11 cellular contexts compared by ENCODE assay signal in the genomic region with DNA sequence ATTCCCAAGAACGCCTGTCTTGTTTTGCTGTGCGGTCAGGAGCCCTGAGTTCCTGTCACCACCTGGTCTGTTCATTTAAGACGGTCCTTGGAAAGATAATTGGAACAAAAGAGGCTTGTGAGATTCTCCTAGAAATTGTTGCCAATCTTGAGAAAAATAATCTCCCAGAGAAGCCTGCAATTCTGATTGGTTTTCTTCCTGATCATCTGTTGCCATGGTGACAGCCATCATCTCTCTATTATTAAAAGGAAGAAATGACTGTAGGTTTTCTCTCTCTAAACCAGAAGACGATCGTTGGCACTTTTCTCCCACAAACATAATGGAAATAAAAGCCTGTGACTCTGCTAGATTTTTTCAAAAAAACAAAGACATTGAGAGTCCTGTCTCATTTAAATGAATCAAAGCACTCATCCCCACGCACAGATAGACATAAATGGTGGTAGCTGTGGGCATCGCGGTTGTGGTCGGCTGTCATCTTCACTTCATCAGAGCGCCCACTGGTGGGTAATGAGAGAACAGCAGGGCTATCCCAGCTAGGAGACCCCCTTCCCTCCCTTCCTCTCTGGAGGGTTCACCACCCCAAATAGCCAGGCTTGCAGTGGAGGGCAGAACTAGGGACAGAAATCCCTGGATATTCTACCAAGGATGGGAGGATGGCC. TPM values are rescaled to one million over a fixed set of nuclear protein-coding genes. Genes with fewer than 3 reads are reported as not detected.
DNase-seq lines count a peak whose midpoint lies in the region; ATAC-seq, FAIRE-seq and TF ChIP-seq lines count a peak whose summit lies in the region.
"Had no signal": no experiment of that assay in that cellular context is flagged by ENCODE, and none has a peak within 500 bp of the region (broad histone marks: within the 10 kb centered on the region; RNA-seq: fewer than 3 reads in every experiment).

No MANE protein-coding gene starts in this region.

- no peaks in the 10 kb centered on the region for H3K79me2 ChIP-seq in endothelial cell of umbilical vein (ENCODE audit: control insufficient read depth, insufficient read depth, low read length)

- DNase-seq in NCI-H2171 treated with DMSO at 0.1 percent for 48 hours (lab: John Stamatoyannopoulos, UW) = peak; percentile 7
- no peak for DNase-seq in NCI-H2171 (lab: John Stamatoyannopoulos, UW)
- DNase-seq in SK-N-DZ (ENCODE audit: low spot score) = peak; percentile 50
- no peak for DNase-seq in endothelial cell of umbilical vein (ENCODE audit: low read depth, low spot score)
- peak; percentile 6 to 43 (median 22) for DNase-seq in stimulated activated CD4-positive, alpha-beta T cell treated with anti-CD3 and anti-CD28 coated beads, TNF-alpha, amount 100 ng/mL, for 24 hours (ENCODE audit: low read depth in 3 of 3)
- no peak for DNase-seq in GOT3 (lab: John Stamatoyannopoulos, UW)
- DNase-seq in GF-D8 (lab: John Stamatoyannopoulos, UW) = no peak

- ATAC-seq in GM18907 (IDR thresholded peaks at IDR 0.05; ENCODE audit: unreplicated experiment) = no peak

- no peak overlapping the region for H3K27ac ChIP-seq in endothelial cell of umbilical vein (ENCODE audit: insufficient read depth, low read depth, low read length)
- H3K27ac ChIP-seq: BLaER1 had no signal

- CTCF ChIA-PET in endothelial cell of umbilical vein (lab: Charles Lee) = interaction anchor here (1.0 to 1.8 kb wide), 12 partner anchors 8 to 50 kb away, joined by 3 to 23 read pairs (median 5); a partner anchor contains a TSS

- no peak overlapping the region for H3K9ac ChIP-seq in endothelial cell of umbilical vein (replicated peaks; ENCODE audit: extremely low read depth, insufficient read depth, low read length)
- H3K9ac ChIP-seq: BLaER1 had no signal

- BruUV-seq in endothelial cell of umbilical vein (replicated peaks; lab: Mats Ljungman, UMichigan) = no TSS peak

- H3K9me1 ChIP-seq in endothelial cell of umbilical vein (replicated peaks; ENCODE audit: control insufficient read depth, extremely low read depth, insufficient read depth, low read length) = no peaks in the 10 kb centered on the region

- H3K36me3 ChIP-seq in endothelial cell of umbilical vein (ENCODE audit: control insufficient read depth in 2 of 2, extremely low read depth in 1 of 2, insufficient read depth in 2 of 2, low read length in 2 of 2) = no peaks in the 10 kb centered on the region
- H3K36me3 ChIP-seq: BLaER1 had no signal

- dilution Hi-C loops in endothelial cell of umbilical vein (cut with MboI; ENCODE audit: extremely low pct_ligation_motif_present, low sequenced_read_pairs) = no loop called here

- H3K4me3 ChIP-seq in endothelial cell of umbilical vein (replicated peaks in 1 of 3; ENCODE audit: insufficient read depth in 1 of 3, low read depth in 1 of 3, low read length in 3 of 3) = no peak overlapping the region
- H3K4me3 ChIP-seq: BLaER1 had no signal

- no peak overlapping the region for H2AFZ ChIP-seq in endothelial cell of umbilical vein (ENCODE audit: low read depth, low read length)

- no peak for TF ChIP-seq POLR2A in endothelial cell of umbilical vein (IDR thresholded peaks at IDR 0.05; ENCODE audit: low read depth, low read length)

- no peaks in the 10 kb centered on the region for H3K4me1 ChIP-seq in endothelial cell of umbilical vein (ENCODE audit: control insufficient read depth, extremely low read depth, insufficient read depth, low read length)

- no peaks in the 10 kb centered on the region for H3K9me3 ChIP-seq in endothelial cell of umbilical vein (replicated peaks; ENCODE audit: control insufficient read depth, insufficient read depth, low read length)

- POLR2A ChIA-PET in endothelial cell of umbilical vein (lab: Charles Lee) = no interaction called here

- no peaks in the 10 kb centered on the region for H4K20me1 ChIP-seq in endothelial cell of umbilical vein (replicated peaks; ENCODE audit: control insufficient read depth, extremely low read depth, insufficient read depth, low read length)
- H4K20me1 ChIP-seq: BLaER1 had no signal

- no peak for FAIRE-seq in endothelial cell of umbilical vein (lab: Jason Lieb, UNC)

- peaks cover 0 to 5% of the 10 kb centered on the region in 2 experiments for H3K27me3 ChIP-seq in endothelial cell of umbilical vein (ENCODE audit: control insufficient read depth in 2 of 2, insufficient read depth in 2 of 2, low read length in 2 of 2)
- H3K27me3 ChIP-seq: BLaER1 had no signal

- TF ChIP-seq CTCF in endothelial cell of umbilical vein (IDR thresholded peaks at IDR 0.05; ENCODE audit: extremely low read depth in 1 of 2, insufficient read depth in 1 of 2, low read depth in 1 of 2, low read length in 2 of 2) = peak; percentile 31 to 48

- intact Hi-C loops in endothelial cell of umbilical vein (cut with micrococcal nuclease) = no loop called here

- H3K4me2 ChIP-seq in endothelial cell of umbilical vein (ENCODE audit: insufficient read depth, low read length) = no peak overlapping the region
- H3K4me2 ChIP-seq: BLaER1 had no signal

TF ChIP-seq in endothelial cell of umbilical vein, 7 proteins besides CTCF, POLR2A, EP300 and RAD21:
- TF ChIP-seq, protein P1, sequence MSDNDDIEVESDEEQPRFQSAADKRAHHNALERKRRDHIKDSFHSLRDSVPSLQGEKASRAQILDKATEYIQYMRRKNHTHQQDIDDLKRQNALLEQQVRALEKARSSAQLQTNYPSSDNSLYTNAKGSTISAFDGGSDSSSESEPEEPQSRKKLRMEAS (IDR thresholded peaks at IDR 0.05; ENCODE audit: insufficient read depth, insufficient read length) = no peak
- TF ChIP-seq FOS (IDR thresholded peaks at IDR 0.05; ENCODE audit: borderline replicate concordance, insufficient read depth, low read length) (no peak), POLR2AphosphoS5 (IDR thresholded peaks at IDR 0.05; ENCODE audit: insufficient read depth, low read depth, low read length) (no peak), MYC (IDR thresholded peaks at IDR 0.05; ENCODE audit: low read depth, low read length) (no peak), JUN (IDR thresholded peaks at IDR 0.05; ENCODE audit: borderline replicate concordance, insufficient read depth, insufficient read length, low read depth) (no peak), EZH2 (IDR thresholded peaks at IDR 0.05; ENCODE audit: borderline replicate concordance, low read depth, low read length, severe bottlenecking) (no peak), GATA2 (IDR thresholded peaks at IDR 0.05; ENCODE audit: insufficient read depth, insufficient read length, low read depth, low read length) (no peak)

RNA-seq across cellular contexts. Expression of a gene that starts 21.7 kb away (rescaled TPM):
- 185 and 254 TPM in 2 replicates for polyA plus RNA-seq in SK-N-DZ (2014; cell fraction: cytosol; rRNA removed)
- polyA plus RNA-seq in SK-N-DZ (2014; cell fraction: nucleus; rRNA removed) = 86.7 and 103 TPM in 2 replicates
- total RNA-seq in endothelial cell of umbilical vein = 305 and 351 TPM in 2 replicates
- polyA plus RNA-seq in endothelial cell of umbilical vein = 328 and 425 TPM in 2 replicates
- 517 and 647 TPM in 2 replicates for polyA plus RNA-seq in endothelial cell of umbilical vein (2011; cell fraction: cytosol; rRNA removed)
- polyA plus RNA-seq in endothelial cell of umbilical vein (2011; cell fraction: nucleus; rRNA removed) = 277 and 398 TPM in 2 replicates
- 409 and 426 TPM in 2 replicates for polyA plus RNA-seq in endothelial cell of umbilical vein (2012)
- 289 and 292 TPM in 2 replicates for polyA minus RNA-seq in endothelial cell of umbilical vein
- polyA minus RNA-seq in endothelial cell of umbilical vein (2011; cell fraction: cytosol; rRNA and poly(A)+ RNA removed) = 34.8 TPM
- 41.3 and 50.8 TPM in 2 replicates for polyA minus RNA-seq in endothelial cell of umbilical vein (2011; cell fraction: nucleus; rRNA and poly(A)+ RNA removed)

RNA-seq across cellular contexts. Expression of a gene that starts 45.5 kb away (rescaled TPM):
- polyA plus RNA-seq in SK-N-DZ (2014; cell fraction: cytosol; rRNA removed) = 0.15 and 0.72 TPM in 2 replicates
- polyA plus RNA-seq in SK-N-DZ (2014; cell fraction: nucleus; rRNA removed) = 0.50 and 0.57 TPM in 2 replicates
- total RNA-seq in endothelial cell of umbilical vein = 0.55 and 1.1 TPM in 2 replicates
- polyA plus RNA-seq in endothelial cell of umbilical vein = 2.7 and 3.8 TPM in 2 replicates
- polyA plus RNA-seq in endothelial cell of umbilical vein (2011; cell fraction: cytosol; rRNA removed) = 1.2 and 1.7 TPM in 2 replicates
- 2.7 and 3.8 TPM in 2 replicates for polyA plus RNA-seq in endothelial cell of umbilical vein (2011; cell fraction: nucleus; rRNA removed)
- polyA plus RNA-seq in endothelial cell of umbilical vein (2012) = 0.58 and 1.2 TPM in 2 replicates
- polyA minus RNA-seq in endothelial cell of umbilical vein = 0.74 and 0.85 TPM in 2 replicates
- not detected for polyA minus RNA-seq in endothelial cell of umbilical vein (2011; cell fraction: cytosol; rRNA and poly(A)+ RNA removed)
- 0.67 and 1.1 TPM in 2 replicates for polyA minus RNA-seq in endothelial cell of umbilical vein (2011; cell fraction: nucleus; rRNA and poly(A)+ RNA removed)
- total RNA-seq: LHCN-M2 had no signal

RNA-seq across cellular contexts. Expression of a gene that starts 56.6 kb away (rescaled TPM):
- polyA plus RNA-seq in SK-N-DZ (2014; cell fraction: cytosol; rRNA removed) = not detected in 2 replicates
- polyA plus RNA-seq in SK-N-DZ (2014; cell fraction: nucleus; rRNA removed) = not detected in 2 replicates
- total RNA-seq in endothelial cell of umbilical vein = not detected in 2 replicates
- polyA plus RNA-seq in endothelial cell of umbilical vein = not detected in 2 replicates
- not detected in 2 replicates for polyA plus RNA-seq in endothelial cell of umbilical vein (2011; cell fraction: cytosol; rRNA removed)
- not detected in 2 replicates for polyA plus RNA-seq in endothelial cell of umbilical vein (2011; cell fraction: nucleus; rRNA removed)
- polyA plus RNA-seq in endothelial cell of umbilical vein (2012) = not detected in 2 replicates
- polyA minus RNA-seq in endothelial cell of umbilical vein = not detected in 2 replicates
- polyA minus RNA-seq in endothelial cell of umbilical vein (2011; cell fraction: cytosol; rRNA and poly(A)+ RNA removed) = not detected
- not detected in 2 replicates for polyA minus RNA-seq in endothelial cell of umbilical vein (2011; cell fraction: nucleus; rRNA and poly(A)+ RNA removed)
- total RNA-seq: LHCN-M2, skeletal muscle tissue had no signal

Comparison
In these comparisons a context has a peak if more than half of its experiments do, and no peak if none do; other contexts are left out.
1. DNase-seq: peak in NCI-H2171 treated with DMSO at 0.1 percent for 48 hours (single experiment), SK-N-DZ (single experiment) and stimulated activated CD4-positive, alpha-beta T cell treated with anti-CD3 and anti-CD28 coated beads, TNF-alpha, amount 100 ng/mL, for 24 hours (3 of 3); none in NCI-H2171 (single experiment), endothelial cell of umbilical vein (single experiment), GOT3 (single experiment) and GF-D8 (single experiment).